Comparison of ENCODE assay signal across 8 cellular contexts in genomic region chr12:9447791-9448614, GRCh38.
DNase-seq lines count a peak whose midpoint lies in the region; ATAC-seq and TF ChIP-seq lines count a peak whose summit lies in the region.
"Not testable (repeated sequence)": the region's sequence is repeated elsewhere in the genome, so short reads cannot be mapped to it uniquely, and the experiment has no call there.

No MANE protein-coding gene starts in this region.

- H3K27me3 ChIP-seq in CD8-positive, alpha-beta T cell (ENCODE audit: insufficient read depth, low read length); ectodermal cell (ENCODE audit: control insufficient read depth, insufficient read depth, low read length, poor library complexity, severe bottlenecking): not testable (repeated sequence)

- peak overlapping the region; percentile 93 for H3K4me3 Mint-ChIP-seq in CD8-positive, alpha-beta T cell
- H3K4me3 Mint-ChIP-seq in activated CD4-positive, alpha-beta memory T cell treated with anti-CD3 and anti-CD28 coated beads for 36 hours, result peak overlapping the region; percentile 97

- ATAC-seq in CD8-positive, alpha-beta T cell, result peak; percentile 86
- ATAC-seq in GM19455 (IDR thresholded peaks at IDR 0.05; ENCODE audit: unreplicated experiment), result peak; percentile 56

- not testable (repeated sequence) for H3K9me3 Mint-ChIP-seq in CD8-positive, alpha-beta T cell; activated CD4-positive, alpha-beta memory T cell treated with anti-CD3 and anti-CD28 coated beads for 36 hours

- peak; percentile 80 to 95 (median 91) for DNase-seq in CD8-positive, alpha-beta T cell
- peak; percentile 91 for DNase-seq in HK-2 (ENCODE audit: unreplicated experiment)
- peak; percentile 92 for DNase-seq in NCI-H774 (lab: John Stamatoyannopoulos, UW)
- DNase-seq in activated CD4-positive, alpha-beta memory T cell treated with anti-CD3 and anti-CD28 coated beads for 36 hours, result peak; percentile 95
- peak; percentile 83 to 86 for DNase-seq in lung microvascular endothelial cell (ENCODE audit: low read depth in 2 of 2)
- DNase-seq in stimulated activated CD4-positive, alpha-beta T cell treated with anti-CD3 and anti-CD28 coated beads, TNF-alpha, amount 100 ng/mL, for 1 hour (ENCODE audit: low read depth in 3 of 3, low spot score in 1 of 3), result peak; percentile 79 to 85 (median 84)

- not testable (repeated sequence) for H3K9me3 ChIP-seq in CD8-positive, alpha-beta T cell (ENCODE audit: low read length); ectodermal cell (ENCODE audit: control insufficient read depth, low read length)

- H3K36me3 Mint-ChIP-seq in CD8-positive, alpha-beta T cell; activated CD4-positive, alpha-beta memory T cell treated with anti-CD3 and anti-CD28 coated beads for 36 hours: not testable (repeated sequence)

- 0% methylated on average over 57 to 59 of the region's 61 CpGs for whole genome bisulfite sequencing in ectodermal cell, 2 experiments

- CTCF ChIA-PET in CD8-positive, alpha-beta T cell (lab: Charles Lee), result interaction anchor here (1.4 kb wide), 1 partner anchor 260 kb away, joined by 3 read pairs; no protein-coding TSS in a partner anchor
- CTCF ChIA-PET in activated CD4-positive, alpha-beta memory T cell treated with anti-CD3 and anti-CD28 coated beads for 36 hours (lab: Charles Lee), result interaction anchor here (0.6 to 1.5 kb wide), 2 partner anchors 185 to 260 kb away, joined by 3 read pairs; no protein-coding TSS in a partner anchor

- not testable (repeated sequence) for TF ChIP-seq CTCF in CD8-positive, alpha-beta T cell (IDR thresholded peaks at IDR 0.05)

- H3K27ac ChIP-seq in CD8-positive, alpha-beta T cell (ENCODE audit: low read depth, low read length), result peak overlapping the region; percentile 29
- peak overlapping the region; percentile 67 for H3K27ac ChIP-seq in ectodermal cell (ENCODE audit: insufficient read depth, low read depth, low read length, poor library complexity, severe bottlenecking)

- intact Hi-C loops in CD8-positive, alpha-beta T cell (cut with DNase I, micrococcal nuclease), result loop anchor here in 1 of 2 experiments (5.0 kb wide), 1 partner anchor 259 kb away; no protein-coding TSS in a partner anchor
- intact Hi-C loops in activated CD4-positive, alpha-beta memory T cell treated with anti-CD3 and anti-CD28 coated beads for 36 hours (cut with micrococcal nuclease), result not testable (repeated sequence)

- H3K27me3 Mint-ChIP-seq in CD8-positive, alpha-beta T cell (ENCODE audit: low read depth); activated CD4-positive, alpha-beta memory T cell treated with anti-CD3 and anti-CD28 coated beads for 36 hours: not testable (repeated sequence)

- H3K4me3 ChIP-seq in CD8-positive, alpha-beta T cell (ENCODE audit: low read depth, low read length), result peak overlapping the region; percentile 68
- peak overlapping the region; percentile 65 for H3K4me3 ChIP-seq in ectodermal cell (ENCODE audit: insufficient read depth, low read depth, low read length)

- H3K27ac Mint-ChIP-seq in CD8-positive, alpha-beta T cell, result peak overlapping the region; percentile 93
- H3K27ac Mint-ChIP-seq in activated CD4-positive, alpha-beta memory T cell treated with anti-CD3 and anti-CD28 coated beads for 36 hours, result peak overlapping the region; percentile 90

- H3K4me1 ChIP-seq in CD8-positive, alpha-beta T cell (ENCODE audit: insufficient read depth, low read length); ectodermal cell (ENCODE audit: control insufficient read depth, insufficient read depth, low read length): not testable (repeated sequence)

- peaks cover 18% of the 10 kb centered on the region for H3K4me1 Mint-ChIP-seq in CD8-positive, alpha-beta T cell (ENCODE audit: low read depth)
- peaks cover 13% of the 10 kb centered on the region for H3K4me1 Mint-ChIP-seq in activated CD4-positive, alpha-beta memory T cell treated with anti-CD3 and anti-CD28 coated beads for 36 hours (ENCODE audit: low read depth)

- POLR2A ChIA-PET in CD8-positive, alpha-beta T cell (lab: Charles Lee); activated CD4-positive, alpha-beta memory T cell treated with anti-CD3 and anti-CD28 coated beads for 36 hours (lab: Charles Lee): not testable (repeated sequence)

- not testable (repeated sequence) for H3K36me3 ChIP-seq in CD8-positive, alpha-beta T cell (ENCODE audit: insufficient read depth, low read length); ectodermal cell (ENCODE audit: control insufficient read depth, insufficient read depth, low read length)

Comparison
In these comparisons a context has a peak if more than half of its experiments do, and no peak if none do; other contexts are left out.
1. Peak in every context shown above with its lines: DNase-seq, ATAC-seq, H3K4me3 ChIP-seq and H3K27ac ChIP-seq.